Comparison of ENCODE assay signal across 10 cellular contexts in genomic region chr15:38554354-38554753, GRCh38. TPM values are rescaled to one million over a fixed set of nuclear protein-coding genes. Genes with fewer than 3 reads are reported as not detected.
A peak's percentile ranks its signal among the peaks of the same experiment; 100 is the strongest.
DNase-seq lines count a peak whose midpoint lies in the region; ATAC-seq, FAIRE-seq and TF ChIP-seq lines count a peak whose summit lies in the region.
"Had no signal": no experiment of that assay in that cellular context is flagged by ENCODE, and none has a peak within 500 bp of the region (broad histone marks: within the 10 kb centered on the region; RNA-seq: fewer than 3 reads in every experiment).

No MANE protein-coding gene starts in this region.

- H3K4me3 ChIP-seq in brain microvascular endothelial cell (ENCODE audit: low read depth, low read length), result no peak overlapping the region
- no peak overlapping the region for H3K4me3 ChIP-seq in adrenal gland

- H3K27me3 ChIP-seq in CD4-positive, alpha-beta T cell (ENCODE audit: control insufficient read depth, insufficient read depth, low read length), result no peaks in the 10 kb centered on the region
- H3K27me3 ChIP-seq in brain microvascular endothelial cell (replicated peaks), result no peaks in the 10 kb centered on the region
- H3K27me3 ChIP-seq in adrenal gland, result no peaks in the 10 kb centered on the region

- H3K27ac Mint-ChIP-seq in CD4-positive, alpha-beta T cell, result peak overlapping the region; percentile 93
- H3K27ac Mint-ChIP-seq: B cell had no signal

- TF ChIP-seq POLR2A in adrenal gland (IDR thresholded peaks at IDR 0.05), result no peak

- H3K9me3 Mint-ChIP-seq in CD4-positive, alpha-beta T cell, result no peaks in the 10 kb centered on the region

- peaks cover 94% of the 10 kb centered on the region for H3K4me1 Mint-ChIP-seq in CD4-positive, alpha-beta T cell (ENCODE audit: low read depth)

- TF ChIP-seq CTCF in CD4-positive, alpha-beta T cell (IDR thresholded peaks at IDR 0.05), result no peak
- TF ChIP-seq CTCF in brain microvascular endothelial cell (IDR thresholded peaks at IDR 0.05; ENCODE audit: low read depth, low read length, missing control alignments) (no peak), adrenal gland (IDR thresholded peaks at IDR 0.05) (no peak)

- peak in 1 of 10 experiments; percentile 35 for DNase-seq in CD4-positive, alpha-beta T cell
- no peak for DNase-seq in GM19239 (ENCODE audit: insufficient read length, low spot score)
- DNase-seq in brain microvascular endothelial cell, result peak; percentile 27
- DNase-seq in activated gamma-delta T cell treated with Interleukin-2 at 50 U/mL for 16 hours, result no peak
- DNase-seq in hepatic stellate cell (ENCODE audit: low spot score), result no peak
- no peak for DNase-seq in adrenal gland
- no peak for DNase-seq in NCI-H526 (lab: John Stamatoyannopoulos, UW)

- H3K27ac ChIP-seq in CD4-positive, alpha-beta T cell (ENCODE audit: low read depth, low read length), result peak overlapping the region; percentile 51
- H3K27ac ChIP-seq in brain microvascular endothelial cell, result no peak overlapping the region
- H3K27ac ChIP-seq in adrenal gland, result no peak overlapping the region

- intact Hi-C loops in CD4-positive, alpha-beta T cell (cut with DNase I, micrococcal nuclease), result loop anchor here in 1 of 2 experiments (1.0 kb wide), 1 partner anchor 8 kb away; no protein-coding TSS in a partner anchor
- intact Hi-C loops in adrenal gland (cut with DNase I), result no loop called here

- peak; percentile 65 for ATAC-seq in CD4-positive, alpha-beta T cell (ENCODE audit: poor library complexity)
- ATAC-seq in HG03439 (IDR thresholded peaks at IDR 0.05; ENCODE audit: unreplicated experiment), result peak; percentile 42

- no peaks in the 10 kb centered on the region for H3K9me3 ChIP-seq in CD4-positive, alpha-beta T cell (ENCODE audit: control insufficient read depth, low read length)
- H3K9me3 ChIP-seq in adrenal gland (replicated peaks in 1 of 3), result no peaks in the 10 kb centered on the region

- H3K4me1 ChIP-seq in adrenal gland (replicated peaks in 1 of 2), result peaks cover 0 to 8% of the 10 kb centered on the region in 2 donors

- 68 to 96% (median 84%) methylated on average over 3 to 4 of the region's 4 CpGs for WGBS in adrenal gland, 4 donors

- H3K4me3 Mint-ChIP-seq in CD4-positive, alpha-beta T cell, result peak overlapping the region; percentile 58
- H3K4me3 Mint-ChIP-seq: B cell had no signal

- FAIRE-seq in GM19239 (lab: Jason Lieb, UNC), result peak; percentile 79
- FAIRE-seq: H54 had no signal

- POLR2A ChIA-PET in CD4-positive, alpha-beta T cell (lab: Charles Lee), result interaction anchor here (1.3 to 3.3 kb wide), 3 partner anchors 9 to 135 kb away, joined by 3 to 12 read pairs (median 6); partner anchors contain the start of gene RASGRP1

- H3K36me3 Mint-ChIP-seq in CD4-positive, alpha-beta T cell (ENCODE audit: low read depth), result peaks cover 89% of the 10 kb centered on the region

- CTCF ChIA-PET in CD4-positive, alpha-beta T cell (lab: Charles Lee), result interaction anchor here (1.1 to 2.7 kb wide), 4 partner anchors 10 to 136 kb away, joined by 4 to 9 read pairs (median 7); partner anchors contain the start of gene RASGRP1

- no peaks in the 10 kb centered on the region for H3K27me3 Mint-ChIP-seq in CD4-positive, alpha-beta T cell
- H3K27me3 Mint-ChIP-seq: B cell had no signal

- H3K36me3 ChIP-seq in brain microvascular endothelial cell (replicated peaks) (no peaks in the 10 kb centered on the region), adrenal gland (replicated peaks in 1 of 2) (no peaks in the 10 kb centered on the region)

- in situ Hi-C loops in brain microvascular endothelial cell (cut with HindIII; ENCODE audit: low pct_ligation_motif_present, low sequenced_read_pairs), result no loop called here

RNA-seq across cellular contexts. Expression of gene RASGRP1, which starts 10.3 kb away (rescaled TPM):
- 10 to 100 TPM; 66.6 to 69.7 TPM for total RNA-seq in CD4-positive, alpha-beta T cell
- 1 to 10 TPM in 3 of 8 donors, under 1 TPM in 5; 0.42 to 2.8 (median 0.86) TPM for total RNA-seq in adrenal gland
- under 1 TPM; 0.13 to 0.42 (median 0.16) TPM for polyA plus RNA-seq in adrenal gland

Comparison
In these comparisons a context has a peak if more than half of its experiments do, and no peak if none do; other contexts are left out.
1. RNA of gene RASGRP1, which starts 10.3 kb away (total RNA-seq): 66.6 to 69.7 TPM in CD4-positive, alpha-beta T cell; 0.42 to 2.8 TPM in adrenal gland; every median in the first group is over 10 times any median in the second.